ENCODE assay signal across 9 cellular contexts in genomic region chr7:128381161-128381821, GRCh38. TPM values are rescaled to one million over a fixed set of nuclear protein-coding genes. Genes with fewer than 3 reads are reported as not detected.
A peak's percentile ranks its signal among the peaks of the same experiment; 100 is the strongest.
DNase-seq lines count a peak whose midpoint lies in the region; ATAC-seq and TF ChIP-seq lines count a peak whose summit lies in the region.
"Had no signal": no experiment of that assay in that cellular context is flagged by ENCODE, and none has a peak within 500 bp of the region (broad histone marks: within the 10 kb centered on the region; RNA-seq: fewer than 3 reads in every experiment).

No MANE protein-coding gene starts in this region.

- TF ChIP-seq CTCF in BJ (IDR thresholded peaks at IDR 0.05; ENCODE audit: insufficient read depth, low read depth, low read length) (peak; percentile 63), kidney epithelial cell (IDR thresholded peaks at IDR 0.05; ENCODE audit: insufficient read depth, low read length, poor library complexity, severe bottlenecking) (peak; percentile 61)

- no peak overlapping the region for H3K4me3 Mint-ChIP-seq in activated naive CD4-positive, alpha-beta T cell treated with anti-CD3 and anti-CD28 coated beads, Interleukin-2, amount 10 ng/mL, durations not matched to agents 7 days and 5 days
- H3K4me3 Mint-ChIP-seq in activated T-helper 1 cell treated with anti-CD3 and anti-CD28 coated beads, Interleukin-12 subunit alpha, Interleukin-12 subunit beta, Interleukin-2, Interleukin-4 antibody, amounts not matched to agents 30 ng/mL and 10 ng/mL and 1 ng/mL, durations not matched to agents 14 hours and 24 hours and 36 hours = no peak overlapping the region
- H3K4me3 Mint-ChIP-seq: activated naive CD8-positive, alpha-beta T cell treated with anti-CD3 and anti-CD28 coated beads, Interleukin-2, amount 10 ng/mL, durations not matched to agents 7 days and 5 days had no signal

- H3K27me3 ChIP-seq in BJ (ENCODE audit: control insufficient read depth, insufficient read depth, low read length) (peaks cover 2% of the 10 kb centered on the region), kidney epithelial cell (ENCODE audit: control insufficient read depth, insufficient read depth, low read length) (no peaks in the 10 kb centered on the region)

- ATAC-seq in HG02870 (IDR thresholded peaks at IDR 0.05; ENCODE audit: unreplicated experiment) = no peak

- DNase-seq in BJ (ENCODE audit: low read depth) = no peak
- DNase-seq in KBM-7 = peak; percentile 76
- DNase-seq in activated naive CD4-positive, alpha-beta T cell treated with anti-CD3 and anti-CD28 coated beads, Interleukin-2, amount 10 ng/mL, durations not matched to agents 7 days and 5 days = peak; percentile 54
- no peak for DNase-seq in kidney epithelial cell (ENCODE audit: low read depth)
- DNase-seq in NCI-H1105 (lab: John Stamatoyannopoulos, UW) = no peak
- DNase-seq in activated T-helper 1 cell treated with anti-CD3 and anti-CD28 coated beads, Interleukin-12 subunit alpha, Interleukin-12 subunit beta, Interleukin-2, Interleukin-4 antibody, amounts not matched to agents 30 ng/mL and 10 ng/mL and 1 ng/mL, durations not matched to agents 14 hours and 24 hours and 36 hours (ENCODE audit: low spot score) = no peak
- DNase-seq in GM19238 (ENCODE audit: insufficient read length, low spot score) = no peak
- DNase-seq: activated naive CD8-positive, alpha-beta T cell treated with anti-CD3 and anti-CD28 coated beads, Interleukin-2, amount 10 ng/mL, durations not matched to agents 7 days and 5 days had no signal

- peaks cover 22% of the 10 kb centered on the region for H3K27me3 Mint-ChIP-seq in activated naive CD4-positive, alpha-beta T cell treated with anti-CD3 and anti-CD28 coated beads, Interleukin-2, amount 10 ng/mL, durations not matched to agents 7 days and 5 days
- H3K27me3 Mint-ChIP-seq in activated T-helper 1 cell treated with anti-CD3 and anti-CD28 coated beads, Interleukin-12 subunit alpha, Interleukin-12 subunit beta, Interleukin-2, Interleukin-4 antibody, amounts not matched to agents 30 ng/mL and 10 ng/mL and 1 ng/mL, durations not matched to agents 14 hours and 24 hours and 36 hours (ENCODE audit: insufficient read depth) = peaks cover 9% of the 10 kb centered on the region

- POLR2A ChIA-PET in BJ (lab: Charles Lee) = no interaction called here

- no peak overlapping the region for H3K4me3 ChIP-seq in BJ (ENCODE audit: low read depth, low read length)
- H3K4me3 ChIP-seq in kidney epithelial cell (ENCODE audit: low read depth, low read length) = no peak overlapping the region

- in situ Hi-C loops in KBM-7 (cut with MboI; ENCODE audit: low pct_unique_long_range_greater_than_20kb, low sequenced_read_pairs) = no loop called here

- intact Hi-C loops in activated T-helper 1 cell treated with anti-CD3 and anti-CD28 coated beads, Interleukin-12 subunit alpha, Interleukin-12 subunit beta, Interleukin-2, Interleukin-4 antibody, amounts not matched to agents 30 ng/mL and 10 ng/mL and 1 ng/mL, durations not matched to agents 14 hours and 24 hours and 36 hours (cut with micrococcal nuclease) = no loop called here

- H3K36me3 Mint-ChIP-seq in activated naive CD4-positive, alpha-beta T cell treated with anti-CD3 and anti-CD28 coated beads, Interleukin-2, amount 10 ng/mL, durations not matched to agents 7 days and 5 days = no peaks in the 10 kb centered on the region
- no peaks in the 10 kb centered on the region for H3K36me3 Mint-ChIP-seq in activated T-helper 1 cell treated with anti-CD3 and anti-CD28 coated beads, Interleukin-12 subunit alpha, Interleukin-12 subunit beta, Interleukin-2, Interleukin-4 antibody, amounts not matched to agents 30 ng/mL and 10 ng/mL and 1 ng/mL, durations not matched to agents 14 hours and 24 hours and 36 hours (ENCODE audit: low read depth)
- H3K36me3 Mint-ChIP-seq: activated naive CD8-positive, alpha-beta T cell treated with anti-CD3 and anti-CD28 coated beads, Interleukin-2, amount 10 ng/mL, durations not matched to agents 7 days and 5 days had no signal

- H3K36me3 ChIP-seq in BJ (ENCODE audit: control insufficient read depth, insufficient read depth, low read length) = no peaks in the 10 kb centered on the region
- H3K36me3 ChIP-seq in kidney epithelial cell (ENCODE audit: control insufficient read depth, insufficient read depth, low read length) = no peaks in the 10 kb centered on the region

- no peaks in the 10 kb centered on the region for H3K9me3 Mint-ChIP-seq in activated naive CD4-positive, alpha-beta T cell treated with anti-CD3 and anti-CD28 coated beads, Interleukin-2, amount 10 ng/mL, durations not matched to agents 7 days and 5 days
- no peaks in the 10 kb centered on the region for H3K9me3 Mint-ChIP-seq in activated T-helper 1 cell treated with anti-CD3 and anti-CD28 coated beads, Interleukin-12 subunit alpha, Interleukin-12 subunit beta, Interleukin-2, Interleukin-4 antibody, amounts not matched to agents 30 ng/mL and 10 ng/mL and 1 ng/mL, durations not matched to agents 14 hours and 24 hours and 36 hours
- H3K9me3 Mint-ChIP-seq: activated naive CD8-positive, alpha-beta T cell treated with anti-CD3 and anti-CD28 coated beads, Interleukin-2, amount 10 ng/mL, durations not matched to agents 7 days and 5 days had no signal

- H3K4me1 Mint-ChIP-seq in activated naive CD4-positive, alpha-beta T cell treated with anti-CD3 and anti-CD28 coated beads, Interleukin-2, amount 10 ng/mL, durations not matched to agents 7 days and 5 days = no peaks in the 10 kb centered on the region
- H3K4me1 Mint-ChIP-seq in activated T-helper 1 cell treated with anti-CD3 and anti-CD28 coated beads, Interleukin-12 subunit alpha, Interleukin-12 subunit beta, Interleukin-2, Interleukin-4 antibody, amounts not matched to agents 30 ng/mL and 10 ng/mL and 1 ng/mL, durations not matched to agents 14 hours and 24 hours and 36 hours (ENCODE audit: low read depth) = no peaks in the 10 kb centered on the region

- no peak overlapping the region for H3K27ac Mint-ChIP-seq in activated naive CD4-positive, alpha-beta T cell treated with anti-CD3 and anti-CD28 coated beads, Interleukin-2, amount 10 ng/mL, durations not matched to agents 7 days and 5 days
- no peak overlapping the region for H3K27ac Mint-ChIP-seq in activated T-helper 1 cell treated with anti-CD3 and anti-CD28 coated beads, Interleukin-12 subunit alpha, Interleukin-12 subunit beta, Interleukin-2, Interleukin-4 antibody, amounts not matched to agents 30 ng/mL and 10 ng/mL and 1 ng/mL, durations not matched to agents 14 hours and 24 hours and 36 hours
- H3K27ac Mint-ChIP-seq: activated naive CD8-positive, alpha-beta T cell treated with anti-CD3 and anti-CD28 coated beads, Interleukin-2, amount 10 ng/mL, durations not matched to agents 7 days and 5 days had no signal

- CTCF ChIA-PET in BJ (lab: Yijun Ruan, JAX) = interaction anchor here (0.6 to 16.7 kb wide), 9 partner anchors 7 to 46 kb away, joined by 3 to 422 read pairs (median 5); partner anchors contain the start of gene RBM28
- CTCF ChIA-PET in activated naive CD4-positive, alpha-beta T cell treated with anti-CD3 and anti-CD28 coated beads, Interleukin-2, amount 10 ng/mL, durations not matched to agents 7 days and 5 days (lab: Charles Lee) = interaction anchor here (0.8 to 7.1 kb wide), 16 partner anchors 8 to 383 kb away, joined by 3 to 48 read pairs (median 4); partner anchors contain the start of gene RBM28

RNA-seq across cellular contexts. Expression of gene PRRT4, which starts 19.8 kb away (rescaled TPM):
- polyA plus RNA-seq in BJ (2011; rRNA removed) = 0.07 TPM in 1 of 2 replicates, not detected in the other
- not detected in 2 replicates for polyA minus RNA-seq in BJ (2011; rRNA and poly(A)+ RNA removed)
- total RNA-seq in kidney epithelial cell = 0.07 TPM in 1 of 2 replicates, not detected in the other
- total RNA-seq in activated T-helper 1 cell treated with anti-CD3 and anti-CD28 coated beads, Interleukin-12 subunit alpha, Interleukin-12 subunit beta, Interleukin-2, Interleukin-4 antibody, amounts not matched to agents 30 ng/mL and 10 ng/mL and 1 ng/mL, durations not matched to agents 14 hours and 24 hours and 36 hours = 0.10 and 0.21 TPM in 2 replicates

RNA-seq across cellular contexts. Expression of gene IMPDH1, which starts 28.5 kb away (rescaled TPM):
- polyA plus RNA-seq in BJ (2011; rRNA removed) = 65.7 and 84.5 TPM in 2 replicates
- 109 and 116 TPM in 2 replicates for polyA minus RNA-seq in BJ (2011; rRNA and poly(A)+ RNA removed)
- 44.0 and 47.6 TPM in 2 replicates for total RNA-seq in kidney epithelial cell
- total RNA-seq in activated T-helper 1 cell treated with anti-CD3 and anti-CD28 coated beads, Interleukin-12 subunit alpha, Interleukin-12 subunit beta, Interleukin-2, Interleukin-4 antibody, amounts not matched to agents 30 ng/mL and 10 ng/mL and 1 ng/mL, durations not matched to agents 14 hours and 24 hours and 36 hours = 91.7 and 95.8 TPM in 2 replicates

RNA-seq across cellular contexts. Expression of gene RBM28, which starts 37.6 kb away (rescaled TPM):
- polyA plus RNA-seq in BJ (2011; rRNA removed) = 14.8 and 16.1 TPM in 2 replicates
- polyA minus RNA-seq in BJ (2011; rRNA and poly(A)+ RNA removed) = 4.9 and 7.5 TPM in 2 replicates
- 15.8 and 25.9 TPM in 2 replicates for total RNA-seq in kidney epithelial cell
- total RNA-seq in activated T-helper 1 cell treated with anti-CD3 and anti-CD28 coated beads, Interleukin-12 subunit alpha, Interleukin-12 subunit beta, Interleukin-2, Interleukin-4 antibody, amounts not matched to agents 30 ng/mL and 10 ng/mL and 1 ng/mL, durations not matched to agents 14 hours and 24 hours and 36 hours = 77.0 and 80.1 TPM in 2 replicates

Comparison
In these comparisons a context has a peak if more than half of its experiments do, and no peak if none do; other contexts are left out.
1. DNase-seq: peak in KBM-7 (single experiment) and activated naive CD4-positive, alpha-beta T cell treated with anti-CD3 and anti-CD28 coated beads, Interleukin-2, amount 10 ng/mL, durations not matched to agents 7 days and 5 days (single experiment); none in BJ (single experiment), kidney epithelial cell (single experiment), NCI-H1105 (single experiment), activated T-helper 1 cell treated with anti-CD3 and anti-CD28 coated beads, Interleukin-12 subunit alpha, Interleukin-12 subunit beta, Interleukin-2, Interleukin-4 antibody, amounts not matched to agents 30 ng/mL and 10 ng/mL and 1 ng/mL, durations not matched to agents 14 hours and 24 hours and 36 hours (single experiment) and GM19238 (single experiment).